ENCODE assay signal across 2 cellular contexts in the genomic region with DNA sequence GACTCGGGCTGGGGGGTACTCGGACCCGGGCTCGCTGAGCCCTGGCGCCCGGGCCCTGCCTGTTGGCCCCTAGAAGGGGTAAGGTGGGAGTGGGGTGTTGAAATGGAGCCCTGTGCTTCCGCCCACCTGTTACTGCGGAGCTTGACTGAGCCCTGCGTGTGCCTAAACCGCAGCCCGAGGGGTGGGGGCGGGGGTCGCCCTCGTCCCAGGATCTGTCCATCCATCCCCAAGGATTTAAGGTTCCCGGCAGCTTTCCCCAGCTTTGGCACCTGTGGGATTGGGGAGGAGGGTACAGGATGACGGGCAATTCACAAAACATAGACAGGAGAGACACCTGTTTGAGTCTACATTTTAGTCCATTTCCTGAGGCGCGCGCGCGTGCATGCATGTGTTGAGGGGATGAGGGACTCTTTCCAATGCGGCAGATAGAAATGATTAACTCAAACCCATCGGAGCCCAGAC.
TF ChIP-seq lines count a peak whose summit lies in the region.

No MANE protein-coding gene starts in this region.

TF ChIP-seq in H1, 55 proteins besides CTCF, POLR2A, EP300 and RAD21:
- TF ChIP-seq TAF1 (IDR thresholded peaks at IDR 0.05; ENCODE audit: low read depth, low read length) (no peak), CTBP2 (IDR thresholded peaks at IDR 0.05; ENCODE audit: borderline replicate concordance, insufficient read depth, insufficient read length, low read length) (no peak), MAFK (IDR thresholded peaks at IDR 0.05; ENCODE audit: low read depth, low read length) (no peak), SP1 (IDR thresholded peaks at IDR 0.05; ENCODE audit: low read depth, low read length) (no peak), GABPA (IDR thresholded peaks at IDR 0.05; ENCODE audit: borderline replicate concordance, insufficient read depth, low read length) (no peak), RNF2 (IDR thresholded peaks at IDR 0.05; ENCODE audit: borderline replicate concordance, low read depth, low read length, missing control alignments, poor library complexity, severe bottlenecking) (no peak), FOSL1 (IDR thresholded peaks at IDR 0.05; ENCODE audit: insufficient read depth, low read depth, low read length) (no peak), HDAC2 (IDR thresholded peaks at IDR 0.05; ENCODE audit: borderline replicate concordance in 1 of 2, low read depth in 2 of 2, low read length in 2 of 2) (no peak), SIRT6 (IDR thresholded peaks at IDR 0.05; ENCODE audit: low read length) (no peak), SIN3A (conservative IDR thresholded peaks at IDR 0.05 in 1 of 2, IDR thresholded peaks at IDR 0.05 in 1 of 2; ENCODE audit: low read depth in 1 of 2, low read length in 2 of 2) (no peak), BRCA1 (IDR thresholded peaks at IDR 0.05; ENCODE audit: low read depth, low read length) (no peak), HDAC6 (IDR thresholded peaks at IDR 0.05; ENCODE audit: low read depth, low read length) (no peak), NANOG (IDR thresholded peaks at IDR 0.05; ENCODE audit: insufficient read depth, low read depth, low read length, poor library complexity, severe bottlenecking) (no peak), EGR1 (IDR thresholded peaks at IDR 0.05; ENCODE audit: borderline replicate concordance, low read depth, low read length) (no peak), SRF (IDR thresholded peaks at IDR 0.05; ENCODE audit: low read depth, low read length) (no peak), ZNF274 (IDR thresholded peaks at IDR 0.05; ENCODE audit: borderline replicate concordance, extremely low read depth, low read length) (no peak)
- TF ChIP-seq, protein P1, sequence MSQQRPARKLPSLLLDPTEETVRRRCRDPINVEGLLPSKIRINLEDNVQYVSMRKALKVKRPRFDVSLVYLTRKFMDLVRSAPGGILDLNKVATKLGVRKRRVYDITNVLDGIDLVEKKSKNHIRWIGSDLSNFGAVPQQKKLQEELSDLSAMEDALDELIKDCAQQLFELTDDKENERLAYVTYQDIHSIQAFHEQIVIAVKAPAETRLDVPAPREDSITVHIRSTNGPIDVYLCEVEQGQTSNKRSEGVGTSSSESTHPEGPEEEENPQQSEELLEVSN (IDR thresholded peaks at IDR 0.05): no peak
- TF ChIP-seq, protein P2, sequence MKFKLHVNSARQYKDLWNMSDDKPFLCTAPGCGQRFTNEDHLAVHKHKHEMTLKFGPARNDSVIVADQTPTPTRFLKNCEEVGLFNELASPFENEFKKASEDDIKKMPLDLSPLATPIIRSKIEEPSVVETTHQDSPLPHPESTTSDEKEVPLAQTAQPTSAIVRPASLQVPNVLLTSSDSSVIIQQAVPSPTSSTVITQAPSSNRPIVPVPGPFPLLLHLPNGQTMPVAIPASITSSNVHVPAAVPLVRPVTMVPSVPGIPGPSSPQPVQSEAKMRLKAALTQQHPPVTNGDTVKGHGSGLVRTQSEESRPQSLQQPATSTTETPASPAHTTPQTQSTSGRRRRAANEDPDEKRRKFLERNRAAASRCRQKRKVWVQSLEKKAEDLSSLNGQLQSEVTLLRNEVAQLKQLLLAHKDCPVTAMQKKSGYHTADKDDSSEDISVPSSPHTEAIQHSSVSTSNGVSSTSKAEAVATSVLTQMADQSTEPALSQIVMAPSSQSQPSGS (IDR thresholded peaks at IDR 0.05; ENCODE audit: low read length): no peak

TF ChIP-seq in neural cell, 6 proteins besides CTCF, POLR2A, EP300 and RAD21:
- TF ChIP-seq SMC3 (conservative IDR thresholded peaks at IDR 0.05; ENCODE audit: poor library complexity): no peak
- no peak for TF ChIP-seq TAF1 (IDR thresholded peaks at IDR 0.05; ENCODE audit: low read depth)
- no peak for TF ChIP-seq MXI1 (conservative IDR thresholded peaks at IDR 0.05; ENCODE audit: poor library complexity, severe bottlenecking)
- TF ChIP-seq, protein P3, sequence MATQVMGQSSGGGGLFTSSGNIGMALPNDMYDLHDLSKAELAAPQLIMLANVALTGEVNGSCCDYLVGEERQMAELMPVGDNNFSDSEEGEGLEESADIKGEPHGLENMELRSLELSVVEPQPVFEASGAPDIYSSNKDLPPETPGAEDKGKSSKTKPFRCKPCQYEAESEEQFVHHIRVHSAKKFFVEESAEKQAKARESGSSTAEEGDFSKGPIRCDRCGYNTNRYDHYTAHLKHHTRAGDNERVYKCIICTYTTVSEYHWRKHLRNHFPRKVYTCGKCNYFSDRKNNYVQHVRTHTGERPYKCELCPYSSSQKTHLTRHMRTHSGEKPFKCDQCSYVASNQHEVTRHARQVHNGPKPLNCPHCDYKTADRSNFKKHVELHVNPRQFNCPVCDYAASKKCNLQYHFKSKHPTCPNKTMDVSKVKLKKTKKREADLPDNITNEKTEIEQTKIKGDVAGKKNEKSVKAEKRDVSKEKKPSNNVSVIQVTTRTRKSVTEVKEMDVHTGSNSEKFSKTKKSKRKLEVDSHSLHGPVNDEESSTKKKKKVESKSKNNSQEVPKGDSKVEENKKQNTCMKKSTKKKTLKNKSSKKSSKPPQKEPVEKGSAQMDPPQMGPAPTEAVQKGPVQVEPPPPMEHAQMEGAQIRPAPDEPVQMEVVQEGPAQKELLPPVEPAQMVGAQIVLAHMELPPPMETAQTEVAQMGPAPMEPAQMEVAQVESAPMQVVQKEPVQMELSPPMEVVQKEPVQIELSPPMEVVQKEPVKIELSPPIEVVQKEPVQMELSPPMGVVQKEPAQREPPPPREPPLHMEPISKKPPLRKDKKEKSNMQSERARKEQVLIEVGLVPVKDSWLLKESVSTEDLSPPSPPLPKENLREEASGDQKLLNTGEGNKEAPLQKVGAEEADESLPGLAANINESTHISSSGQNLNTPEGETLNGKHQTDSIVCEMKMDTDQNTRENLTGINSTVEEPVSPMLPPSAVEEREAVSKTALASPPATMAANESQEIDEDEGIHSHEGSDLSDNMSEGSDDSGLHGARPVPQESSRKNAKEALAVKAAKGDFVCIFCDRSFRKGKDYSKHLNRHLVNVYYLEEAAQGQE (IDR thresholded peaks at IDR 0.05; ENCODE audit: borderline replicate concordance): no peak
- no peak for TF ChIP-seq EZH2 (IDR thresholded peaks at IDR 0.05; ENCODE audit: borderline replicate concordance, insufficient read depth, low read length, poor library complexity, severe bottlenecking)
- TF ChIP-seq POLR2AphosphoS5 (IDR thresholded peaks at IDR 0.05): no peak
